15 cellular contexts compared by ENCODE assay signal in genomic region chr5:140545606-140546005, GRCh38. TPM values are rescaled to one million over a fixed set of nuclear protein-coding genes. Genes with fewer than 3 reads are reported as not detected.
A peak's percentile ranks its signal among the peaks of the same experiment; 100 is the strongest.
DNase-seq lines count a peak whose midpoint lies in the region; ATAC-seq, FAIRE-seq and TF ChIP-seq lines count a peak whose summit lies in the region.
"Had no signal": no experiment of that assay in that cellular context is flagged by ENCODE, and none has a peak within 500 bp of the region (broad histone marks: within the 10 kb centered on the region; RNA-seq: fewer than 3 reads in every experiment).

No MANE protein-coding gene starts in this region.

- intact Hi-C loops in HepG2 (cut with micrococcal nuclease; ENCODE audit: unreplicated experiment) (loop anchor here (5.0 kb wide), 1 partner anchor 182 kb away; no protein-coding TSS in a partner anchor), right lobe of liver (cut with DNase I) (no loop called here), lower lobe of right lung (cut with DNase I) (no loop called here)

- H3K79me2 ChIP-seq in HepG2 (ENCODE audit: insufficient read depth, low read length) (no peaks in the 10 kb centered on the region), osteoblast (ENCODE audit: insufficient read depth, low read length) (peaks cover 9% of the 10 kb centered on the region)

- no peaks in the 10 kb centered on the region; the same call in 1 of the 2 replicates for H4K20me1 ChIP-seq in HepG2 (ENCODE audit: insufficient read depth, low read length)
- peaks cover 6% of the 10 kb centered on the region for H4K20me1 ChIP-seq in osteoblast (ENCODE audit: insufficient read depth, low read length)

- H3K36me3 ChIP-seq in HepG2 (replicated peaks in 1 of 2; ENCODE audit: control insufficient read depth in 1 of 2, insufficient read depth in 2 of 2, low read length in 2 of 2) (peaks cover 11 to 46% of the 10 kb centered on the region in 2 experiments), right lobe of liver (peaks cover 0 to 42% (median 12%) of the 10 kb centered on the region in 4 donors), lower lobe of right lung (peaks cover 62% of the 10 kb centered on the region), osteoblast (ENCODE audit: insufficient read depth, low read length) (peaks cover 40% of the 10 kb centered on the region)

- H3K4me3 ChIP-seq in HepG2 (replicated peaks in 1 of 3; ENCODE audit: insufficient read depth in 1 of 3, low read depth in 2 of 3, low read length in 3 of 3) (no peak overlapping the region), right lobe of liver (no peak overlapping the region), lower lobe of right lung (no peak overlapping the region), osteoblast (ENCODE audit: insufficient read depth, low read length) (no peak overlapping the region)
- H3K4me3 ChIP-seq: SK-N-MC had no signal

- FAIRE-seq in HepG2 (lab: Jason Lieb, UNC), result no peak
- no peak for FAIRE-seq in H54 (lab: Jason Lieb, UNC)

- H3K27me3 Mint-ChIP-seq in T-cell, result no peaks in the 10 kb centered on the region
- H3K27me3 Mint-ChIP-seq in type B pancreatic cell, result no peaks in the 10 kb centered on the region

- TF ChIP-seq POLR2A in HepG2 (IDR thresholded peaks at IDR 0.05; ENCODE audit: insufficient read depth in 1 of 2, low read depth in 2 of 2, low read length in 2 of 2), result no peak
- no peak for TF ChIP-seq POLR2A in right lobe of liver (IDR thresholded peaks at IDR 0.05)
- no peak for TF ChIP-seq POLR2A in H54 (IDR thresholded peaks at IDR 0.05; ENCODE audit: low read depth, low read length)

- 99% methylated on average over 10 of the region's 10 CpGs for WGBS in HepG2 (ENCODE audit: low lambda C conversion rate)
- 100% methylated on average over 1 of the region's 10 CpGs for WGBS in right lobe of liver (ENCODE audit: insufficient coverage, low coverage, low lambda C conversion rate, missing lambda C conversion rate)

- TF ChIP-seq EP300 in HepG2 (IDR thresholded peaks at IDR 0.05; ENCODE audit: low read depth in 2 of 2, low read length in 2 of 2), result no peak
- TF ChIP-seq EP300 in HepG2 (CRISPR knock-in tag; IDR thresholded peaks at IDR 0.05; ENCODE audit: borderline replicate concordance), result no peak

- H3K36me3 Mint-ChIP-seq in T-cell, result peaks cover 34% of the 10 kb centered on the region
- peaks cover 11% of the 10 kb centered on the region for H3K36me3 Mint-ChIP-seq in type B pancreatic cell

- ATAC-seq in HepG2 (no peak), right lobe of liver (no peak), T-cell (replicated peaks in 1 of 4) (no peak), lower lobe of right lung (no peak)
- ATAC-seq: Right ventricle myocardium inferior had no signal

- no peaks in the 10 kb centered on the region for H3K27me3 ChIP-seq in HepG2 (ENCODE audit: control insufficient read depth in 1 of 2, insufficient read depth in 2 of 2, low read length in 2 of 2)
- no peaks in the 10 kb centered on the region for H3K27me3 ChIP-seq in right lobe of liver
- H3K27me3 ChIP-seq in lower lobe of right lung (ENCODE audit: low read depth), result no peaks in the 10 kb centered on the region
- H3K27me3 ChIP-seq in osteoblast (ENCODE audit: insufficient read depth, low read length), result no peaks in the 10 kb centered on the region

- CTCF ChIA-PET in HepG2 (lab: Yijun Ruan, JAX; ENCODE audit: low intra/inter-chr PET ratio, low total read pairs), result no interaction called here
- CTCF ChIA-PET in T-cell (lab: Charles Lee), result interaction anchor here (0.6 to 1.2 kb wide), 4 partner anchors 8 to 147 kb away, joined by 3 read pairs; no protein-coding TSS in a partner anchor

- in situ Hi-C loops in HepG2 (cut with HindIII; ENCODE audit: extremely low pct_ligation_motif_present, low pct_unique_long_range_greater_than_20kb), result no loop called here

- H3K4me2 ChIP-seq in HepG2 (ENCODE audit: low read depth, low read length) (no peak overlapping the region), osteoblast (ENCODE audit: insufficient read depth, low read length) (no peak overlapping the region)

- no peaks in the 10 kb centered on the region for H3K9me3 Mint-ChIP-seq in T-cell
- no peaks in the 10 kb centered on the region for H3K9me3 Mint-ChIP-seq in type B pancreatic cell

- H2AFZ ChIP-seq in HepG2 (ENCODE audit: low read length) (no peak overlapping the region), osteoblast (ENCODE audit: low read length) (no peak overlapping the region)

- no peak overlapping the region for H3K27ac ChIP-seq in HepG2 (ENCODE audit: extremely low read length, insufficient read depth, low read length)
- no peak overlapping the region for H3K27ac ChIP-seq in right lobe of liver
- H3K27ac ChIP-seq in lower lobe of right lung, result peak overlapping the region; percentile 5
- no peak overlapping the region for H3K27ac ChIP-seq in osteoblast (ENCODE audit: low read depth, low read length)
- H3K27ac ChIP-seq: SK-N-MC had no signal

- no peak overlapping the region for H3K4me3 Mint-ChIP-seq in T-cell
- H3K4me3 Mint-ChIP-seq in type B pancreatic cell, result no peak overlapping the region

- no peak for TF ChIP-seq RAD21 in HepG2 (CRISPR knock-in tag; IDR thresholded peaks at IDR 0.05)

- POLR2A ChIA-PET in HepG2 (lab: Yijun Ruan, JAX) (interaction anchor here (3.5 to 4.5 kb wide), 2 partner anchors 13 to 102 kb away, joined by 34 to 70 read pairs; partner anchors contain the start of genes IK, NDUFA2 and SRA1), T-cell (lab: Charles Lee) (interaction anchor here (0.6 to 1.1 kb wide), 4 partner anchors 51 to 164 kb away, joined by 3 to 6 read pairs (median 3); no protein-coding TSS in a partner anchor)

- BruUV-seq in HepG2 (replicated peaks; lab: Mats Ljungman, UMichigan), result no TSS peak

- DNase-seq in HepG2 (ENCODE audit: low spot score) (no peak), right lobe of liver (no peak), T-cell (no peak), lower lobe of right lung (no peak), type B pancreatic cell (ENCODE audit: extremely low spot score, unreplicated experiment) (no peak), H54 (ENCODE audit: insufficient read length, low spot score) (no peak), osteoblast (ENCODE audit: insufficient read length, low spot score, missing footprints) (no peak), C1 segment of cervical spinal cord (lab: John Stamatoyannopoulos, UW) (no peak)
- DNase-seq: AML-193, NCI-H1048, NCI-H2227 treated with DMSO at 0.1 percent for 48 hours, NCI-H526 had no signal

- TF ChIP-seq CTCF in HepG2 (CRISPR knock-in tag; IDR thresholded peaks at IDR 0.05) (no peak), right lobe of liver (IDR thresholded peaks at IDR 0.05) (no peak), lower lobe of right lung (IDR thresholded peaks at IDR 0.05) (no peak), type B pancreatic cell (conservative IDR thresholded peaks at IDR 0.05) (no peak), osteoblast (IDR thresholded peaks at IDR 0.05; ENCODE audit: extremely low read depth, low read depth, low read length) (no peak)

- H3K4me1 Mint-ChIP-seq in T-cell, result peaks cover 29 to 37% (median 31%) of the 10 kb centered on the region in 3 donors
- H3K4me1 Mint-ChIP-seq in type B pancreatic cell (ENCODE audit: unreplicated experiment), result peaks cover 13% of the 10 kb centered on the region

- no peak overlapping the region for H3K9ac ChIP-seq in HepG2 (ENCODE audit: insufficient read depth, low read depth, low read length)

- peak overlapping the region; percentile 97 to 99 for H3K27ac Mint-ChIP-seq in T-cell
- peak overlapping the region; percentile 86 for H3K27ac Mint-ChIP-seq in type B pancreatic cell

- H3K4me1 ChIP-seq in HepG2 (ENCODE audit: insufficient read depth, low read length), result peaks cover 27% of the 10 kb centered on the region
- H3K4me1 ChIP-seq in right lobe of liver, result peaks cover 0 to 33% (median 17%) of the 10 kb centered on the region in 4 donors
- peaks cover 37% of the 10 kb centered on the region for H3K4me1 ChIP-seq in lower lobe of right lung
- peaks cover 13% of the 10 kb centered on the region for H3K4me1 ChIP-seq in osteoblast (ENCODE audit: insufficient read depth, low read length)

- H3K9me3 ChIP-seq in HepG2 (ENCODE audit: low read length) (no peaks in the 10 kb centered on the region), right lobe of liver (no peaks in the 10 kb centered on the region), lower lobe of right lung (no peaks in the 10 kb centered on the region), osteoblast (ENCODE audit: low read depth, low read length) (no peaks in the 10 kb centered on the region)

RNA-seq across cellular contexts. Expression of gene EIF4EBP3, which starts 1.9 kb away (rescaled TPM):
- 1.7 and 1.9 TPM in 2 replicates for total RNA-seq in HepG2 (2016; rRNA removed; fragmentation: Illumina TruSeq; extraction: Trizol)
- 0.91 and 1.5 TPM in 2 replicates for total RNA-seq in HepG2 (2016; cell fraction: cytosol; rRNA removed; fragmentation: Illumina TruSeq; extraction: Trizol; ENCODE audit: low read depth)
- total RNA-seq in HepG2 (2016; cell fraction: insoluble cytoplasmic fraction; rRNA removed; fragmentation: Illumina TruSeq; extraction: Trizol), result 0.37 and 1.7 TPM in 2 replicates
- total RNA-seq in HepG2 (2016; cell fraction: membrane; rRNA removed; fragmentation: Illumina TruSeq; extraction: Trizol), result 1.1 and 1.7 TPM in 2 replicates
- total RNA-seq in HepG2 (2016; cell fraction: nucleus; rRNA removed; fragmentation: Illumina TruSeq; extraction: Trizol), result not detected in 2 replicates
- polyA plus RNA-seq in HepG2 (2011; rRNA removed), result 0.31 and 0.61 TPM in 2 replicates
- polyA plus RNA-seq in HepG2 (2011; cell fraction: cytosol; rRNA removed), result 0.54 and 0.85 TPM in 2 replicates
- 1.5 and 2.3 TPM in 2 replicates for polyA plus RNA-seq in HepG2 (2011; cell fraction: nucleus; rRNA removed)
- polyA plus RNA-seq in HepG2 (2012), result 1.8 and 6.3 TPM in 2 replicates
- polyA plus RNA-seq in HepG2 (2016; cell fraction: cytosol; fragmentation: Illumina TruSeq; extraction: Trizol; ENCODE audit: low read depth), result 1.5 TPM in 2 replicates
- 0.44 and 2.1 TPM in 2 replicates for polyA plus RNA-seq in HepG2 (2016; cell fraction: insoluble cytoplasmic fraction; fragmentation: Illumina TruSeq; extraction: Trizol; ENCODE audit: low read depth)
- polyA plus RNA-seq in HepG2 (2016; cell fraction: membrane; fragmentation: Illumina TruSeq; extraction: Trizol; ENCODE audit: low read depth), result 2.5 and 3.0 TPM in 2 replicates
- 9.1 and 9.5 TPM in 2 replicates for polyA plus RNA-seq in HepG2 (2016; cell fraction: nucleus; fragmentation: Illumina TruSeq; extraction: Trizol; ENCODE audit: insufficient read depth, low read depth)
- 2.0 TPM in 1 of 2 replicates, not detected in the other for polyA minus RNA-seq in HepG2 (2011; rRNA and poly(A)+ RNA removed; ENCODE audit: low replicate concordance)
- polyA minus RNA-seq in HepG2 (2011; cell fraction: cytosol; rRNA and poly(A)+ RNA removed), result 1.1 and 1.2 TPM in 2 replicates
- polyA minus RNA-seq in HepG2 (2011; cell fraction: nucleus; rRNA and poly(A)+ RNA removed), result not detected in 2 replicates
- 10 to 100 TPM; 10.7 to 19.5 (median 13.6) TPM for total RNA-seq in right lobe of liver
- total RNA-seq in T-cell, result 10 to 100 TPM; 10.6 to 23.6 (median 20.4) TPM
- total RNA-seq in lower lobe of right lung, result 19.3 TPM
- total RNA-seq in type B pancreatic cell (ENCODE audit: low replicate concordance), result 4.8 and 8.4 TPM in 2 replicates
- total RNA-seq in osteoblast, result 3.8 and 4.7 TPM in 2 replicates
- total RNA-seq: H4 had no signal

RNA-seq across cellular contexts. Expression of gene SRA1, which starts 11.7 kb away (rescaled TPM):
- 32.8 and 38.1 TPM in 2 replicates for total RNA-seq in HepG2 (2016; rRNA removed; fragmentation: Illumina TruSeq; extraction: Trizol)
- 39.0 and 47.9 TPM in 2 replicates for total RNA-seq in HepG2 (2016; cell fraction: cytosol; rRNA removed; fragmentation: Illumina TruSeq; extraction: Trizol; ENCODE audit: low read depth)
- total RNA-seq in HepG2 (2016; cell fraction: insoluble cytoplasmic fraction; rRNA removed; fragmentation: Illumina TruSeq; extraction: Trizol), result 31.9 and 32.7 TPM in 2 replicates
- 39.6 and 41.8 TPM in 2 replicates for total RNA-seq in HepG2 (2016; cell fraction: membrane; rRNA removed; fragmentation: Illumina TruSeq; extraction: Trizol)
- total RNA-seq in HepG2 (2016; cell fraction: nucleus; rRNA removed; fragmentation: Illumina TruSeq; extraction: Trizol), result 15.1 and 15.3 TPM in 2 replicates
- polyA plus RNA-seq in HepG2 (2011; rRNA removed), result 14.2 and 15.6 TPM in 2 replicates
- 16.8 and 19.0 TPM in 2 replicates for polyA plus RNA-seq in HepG2 (2011; cell fraction: cytosol; rRNA removed)
- polyA plus RNA-seq in HepG2 (2011; cell fraction: nucleus; rRNA removed), result 9.8 and 10.4 TPM in 2 replicates
- polyA plus RNA-seq in HepG2 (2012), result 11.6 and 17.9 TPM in 2 replicates
- 62.2 and 65.0 TPM in 2 replicates for polyA plus RNA-seq in HepG2 (2016; cell fraction: cytosol; fragmentation: Illumina TruSeq; extraction: Trizol; ENCODE audit: low read depth)
- polyA plus RNA-seq in HepG2 (2016; cell fraction: insoluble cytoplasmic fraction; fragmentation: Illumina TruSeq; extraction: Trizol; ENCODE audit: low read depth), result 33.8 and 43.4 TPM in 2 replicates
- 38.5 and 50.1 TPM in 2 replicates for polyA plus RNA-seq in HepG2 (2016; cell fraction: membrane; fragmentation: Illumina TruSeq; extraction: Trizol; ENCODE audit: low read depth)
- polyA plus RNA-seq in HepG2 (2016; cell fraction: nucleus; fragmentation: Illumina TruSeq; extraction: Trizol; ENCODE audit: insufficient read depth, low read depth), result 26.2 and 27.3 TPM in 2 replicates
- 8.3 and 20.3 TPM in 2 replicates for polyA minus RNA-seq in HepG2 (2011; rRNA and poly(A)+ RNA removed; ENCODE audit: low replicate concordance)
- 8.6 and 9.0 TPM in 2 replicates for polyA minus RNA-seq in HepG2 (2011; cell fraction: cytosol; rRNA and poly(A)+ RNA removed)
- polyA minus RNA-seq in HepG2 (2011; cell fraction: nucleus; rRNA and poly(A)+ RNA removed), result 10.8 and 11.3 TPM in 2 replicates
- 10 to 100 TPM; 14.4 to 35.4 (median 18.6) TPM for total RNA-seq in right lobe of liver
- total RNA-seq in T-cell, result 10 to 100 TPM; 26.8 to 30.5 (median 28.4) TPM
- total RNA-seq in lower lobe of right lung, result 21.4 TPM
- total RNA-seq in type B pancreatic cell (ENCODE audit: low replicate concordance), result 32.9 and 36.3 TPM in 2 replicates
- total RNA-seq in osteoblast, result 28.2 and 35.7 TPM in 2 replicates

RNA-seq across cellular contexts. Expression of gene APBB3, which starts 18.8 kb away (rescaled TPM):
- 0.22 and 0.38 TPM in 2 replicates for total RNA-seq in HepG2 (2016; rRNA removed; fragmentation: Illumina TruSeq; extraction: Trizol)
- not detected in 2 replicates for total RNA-seq in HepG2 (2016; cell fraction: cytosol; rRNA removed; fragmentation: Illumina TruSeq; extraction: Trizol; ENCODE audit: low read depth)
- total RNA-seq in HepG2 (2016; cell fraction: insoluble cytoplasmic fraction; rRNA removed; fragmentation: Illumina TruSeq; extraction: Trizol), result 0.24 TPM in 1 of 2 replicates, not detected in the other
- total RNA-seq in HepG2 (2016; cell fraction: membrane; rRNA removed; fragmentation: Illumina TruSeq; extraction: Trizol), result not detected in 2 replicates
- total RNA-seq in HepG2 (2016; cell fraction: nucleus; rRNA removed; fragmentation: Illumina TruSeq; extraction: Trizol), result 0.43 and 0.78 TPM in 2 replicates
- polyA plus RNA-seq in HepG2 (2011; rRNA removed), result 0.78 and 1.4 TPM in 2 replicates
- 0.17 and 0.21 TPM in 2 replicates for polyA plus RNA-seq in HepG2 (2011; cell fraction: cytosol; rRNA removed)
- polyA plus RNA-seq in HepG2 (2011; cell fraction: nucleus; rRNA removed), result 9.0 and 9.1 TPM in 2 replicates
- 0.38 and 0.51 TPM in 2 replicates for polyA plus RNA-seq in HepG2 (2012)
- polyA plus RNA-seq in HepG2 (2016; cell fraction: cytosol; fragmentation: Illumina TruSeq; extraction: Trizol; ENCODE audit: low read depth), result not detected in 2 replicates
- polyA plus RNA-seq in HepG2 (2016; cell fraction: insoluble cytoplasmic fraction; fragmentation: Illumina TruSeq; extraction: Trizol; ENCODE audit: low read depth), result not detected in 2 replicates
- polyA plus RNA-seq in HepG2 (2016; cell fraction: membrane; fragmentation: Illumina TruSeq; extraction: Trizol; ENCODE audit: low read depth), result not detected in 2 replicates
- polyA plus RNA-seq in HepG2 (2016; cell fraction: nucleus; fragmentation: Illumina TruSeq; extraction: Trizol; ENCODE audit: insufficient read depth, low read depth), result 1.9 and 2.0 TPM in 2 replicates
- 0.68 and 26.5 TPM in 2 replicates for polyA minus RNA-seq in HepG2 (2011; rRNA and poly(A)+ RNA removed; ENCODE audit: low replicate concordance)
- polyA minus RNA-seq in HepG2 (2011; cell fraction: cytosol; rRNA and poly(A)+ RNA removed), result 0.70 TPM in 1 of 2 replicates, not detected in the other
- polyA minus RNA-seq in HepG2 (2011; cell fraction: nucleus; rRNA and poly(A)+ RNA removed), result 1.3 and 3.2 TPM in 2 replicates
- total RNA-seq in right lobe of liver, result 10 to 100 TPM in 5 of 6 experiments, 1 to 10 TPM in 1; 9.6 to 24.3 (median 14.3) TPM
- 10 to 100 TPM; 53.9 to 70.5 (median 64.1) TPM for total RNA-seq in T-cell
- 25.1 TPM for total RNA-seq in lower lobe of right lung
- total RNA-seq in type B pancreatic cell (ENCODE audit: low replicate concordance), result 26.9 and 61.4 TPM in 2 replicates
- 19.7 and 24.2 TPM in 2 replicates for total RNA-seq in osteoblast

RNA-seq across cellular contexts. Expression of gene SLC35A4, which starts 19.0 kb away (rescaled TPM):
- total RNA-seq in HepG2 (2016; rRNA removed; fragmentation: Illumina TruSeq; extraction: Trizol), result 0.71 and 0.95 TPM in 2 replicates
- total RNA-seq in HepG2 (2016; cell fraction: cytosol; rRNA removed; fragmentation: Illumina TruSeq; extraction: Trizol; ENCODE audit: low read depth), result 0.18 and 0.20 TPM in 2 replicates
- 0.55 and 1.4 TPM in 2 replicates for total RNA-seq in HepG2 (2016; cell fraction: insoluble cytoplasmic fraction; rRNA removed; fragmentation: Illumina TruSeq; extraction: Trizol)
- total RNA-seq in HepG2 (2016; cell fraction: membrane; rRNA removed; fragmentation: Illumina TruSeq; extraction: Trizol), result 1.3 TPM in 2 replicates
- 0.50 and 1.2 TPM in 2 replicates for total RNA-seq in HepG2 (2016; cell fraction: nucleus; rRNA removed; fragmentation: Illumina TruSeq; extraction: Trizol)
- polyA plus RNA-seq in HepG2 (2011; rRNA removed), result 4.0 and 5.0 TPM in 2 replicates
- polyA plus RNA-seq in HepG2 (2011; cell fraction: cytosol; rRNA removed), result 2.0 and 2.4 TPM in 2 replicates
- 1.8 and 2.8 TPM in 2 replicates for polyA plus RNA-seq in HepG2 (2011; cell fraction: nucleus; rRNA removed)
- polyA plus RNA-seq in HepG2 (2012), result 1.7 and 2.1 TPM in 2 replicates
- polyA plus RNA-seq in HepG2 (2016; cell fraction: cytosol; fragmentation: Illumina TruSeq; extraction: Trizol; ENCODE audit: low read depth), result 0.37 and 0.50 TPM in 2 replicates
- polyA plus RNA-seq in HepG2 (2016; cell fraction: insoluble cytoplasmic fraction; fragmentation: Illumina TruSeq; extraction: Trizol; ENCODE audit: low read depth), result 1.2 and 1.3 TPM in 2 replicates
- polyA plus RNA-seq in HepG2 (2016; cell fraction: membrane; fragmentation: Illumina TruSeq; extraction: Trizol; ENCODE audit: low read depth), result 1.8 TPM in 2 replicates
- 1.0 and 1.4 TPM in 2 replicates for polyA plus RNA-seq in HepG2 (2016; cell fraction: nucleus; fragmentation: Illumina TruSeq; extraction: Trizol; ENCODE audit: insufficient read depth, low read depth)
- polyA minus RNA-seq in HepG2 (2011; rRNA and poly(A)+ RNA removed; ENCODE audit: low replicate concordance), result 4.2 and 169 TPM in 2 replicates
- polyA minus RNA-seq in HepG2 (2011; cell fraction: cytosol; rRNA and poly(A)+ RNA removed), result 0.79 TPM in 2 replicates
- 1.0 and 1.5 TPM in 2 replicates for polyA minus RNA-seq in HepG2 (2011; cell fraction: nucleus; rRNA and poly(A)+ RNA removed)
- total RNA-seq in right lobe of liver, result 10 to 100 TPM; 28.1 to 38.5 (median 30.2) TPM
- total RNA-seq in T-cell, result 10 to 100 TPM; 47.7 to 75.2 (median 72.4) TPM
- total RNA-seq in lower lobe of right lung, result 71.8 TPM
- total RNA-seq in type B pancreatic cell (ENCODE audit: low replicate concordance), result 82.6 and 85.8 TPM in 2 replicates
- 17.4 and 20.6 TPM in 2 replicates for total RNA-seq in osteoblast

Comparison
In these comparisons a context has a peak if more than half of its experiments do, and no peak if none do; other contexts are left out.
1. RNA of gene APBB3, which starts 18.8 kb away (total RNA-seq): 53.9 to 70.5 TPM in T-cell, 26.9 to 61.4 TPM in type B pancreatic cell, 25.1 TPM in lower lobe of right lung (single experiment), 19.7 to 24.2 TPM in osteoblast and 9.6 to 24.3 TPM in right lobe of liver; 0.22 to 0.78 TPM in HepG2; every median in the first group is over 4 times any median in the second.